Comparison of ENCODE assay signal across 12 cellular contexts in the genomic region with DNA sequence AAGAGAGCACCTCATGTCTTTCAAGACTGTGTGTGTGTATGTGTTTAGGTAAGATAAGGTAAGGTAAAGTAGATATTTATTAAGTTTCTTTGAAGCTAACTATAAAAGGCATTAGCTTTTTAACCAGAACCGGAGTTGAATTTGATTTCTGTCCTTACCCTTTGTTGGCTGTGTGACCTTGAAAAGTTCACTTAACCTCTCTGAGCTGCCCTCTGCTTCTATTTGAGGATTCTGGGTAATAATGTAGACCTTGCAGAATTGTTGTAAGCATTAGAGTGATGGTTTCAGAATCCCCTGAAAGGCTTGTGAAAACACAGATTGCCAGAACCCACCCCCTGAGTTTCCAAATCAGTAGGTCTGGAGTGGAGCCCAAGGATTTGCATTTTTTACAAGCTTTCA. TPM values are rescaled to one million over a fixed set of nuclear protein-coding genes. Genes with fewer than 3 reads are reported as not detected.
DNase-seq lines count a peak whose midpoint lies in the region; ATAC-seq and TF ChIP-seq lines count a peak whose summit lies in the region.
"Had no signal": no experiment of that assay in that cellular context is flagged by ENCODE, and none has a peak within 500 bp of the region (broad histone marks: within the 10 kb centered on the region; RNA-seq: fewer than 3 reads in every experiment).

No MANE protein-coding gene starts in this region.

- H3K9me3 ChIP-seq in muscle layer of colon (ENCODE audit: low read length), result no peaks in the 10 kb centered on the region
- H3K9me3 ChIP-seq: BE2C had no signal

- peaks cover 38% of the 10 kb centered on the region for H3K4me1 ChIP-seq in muscle layer of colon (ENCODE audit: insufficient read depth, low read length)
- H3K4me1 ChIP-seq: BE2C had no signal

- peaks cover 13% of the 10 kb centered on the region for H3K36me3 Mint-ChIP-seq in natural killer cell treated with Interleukin-12 subunit alpha and Interleukin-12 subunit beta and Interleukin-15 and Interleukin-18, amount 100 ng/mL, for 72 hours
- no peaks in the 10 kb centered on the region for H3K36me3 Mint-ChIP-seq in natural killer cell
- peaks cover 38% of the 10 kb centered on the region for H3K36me3 Mint-ChIP-seq in activated naive CD8-positive, alpha-beta T cell treated with anti-CD3 and anti-CD28 coated beads, Interleukin-2, amount 50 U/mL, for 24 hours (ENCODE audit: low read depth)

- H3K9ac ChIP-seq in muscle layer of colon (ENCODE audit: low read length), result no peak overlapping the region

- no peaks in the 10 kb centered on the region for H3K27me3 Mint-ChIP-seq in natural killer cell treated with Interleukin-12 subunit alpha and Interleukin-12 subunit beta and Interleukin-15 and Interleukin-18, amount 100 ng/mL, for 72 hours
- H3K27me3 Mint-ChIP-seq in natural killer cell (ENCODE audit: low read depth in 2 of 2), result no peaks in the 10 kb centered on the region
- H3K27me3 Mint-ChIP-seq in activated naive CD8-positive, alpha-beta T cell treated with anti-CD3 and anti-CD28 coated beads, Interleukin-2, amount 50 U/mL, for 24 hours, result no peaks in the 10 kb centered on the region

- DNase-seq in natural killer cell treated with Interleukin-12 subunit alpha and Interleukin-12 subunit beta and Interleukin-15 and Interleukin-18, amount 100 ng/mL, for 72 hours (ENCODE audit: low spot score), result no peak
- DNase-seq in natural killer cell, result no peak
- no peak for DNase-seq in activated naive CD8-positive, alpha-beta T cell treated with anti-CD3 and anti-CD28 coated beads, Interleukin-2, amount 50 U/mL, for 24 hours
- DNase-seq in NCI-H524 treated with DMSO at 0.1 percent for 48 hours (lab: John Stamatoyannopoulos, UW), result no peak
- no peak for DNase-seq in D341Med (ENCODE audit: low spot score)
- DNase-seq: activated gamma-delta T cell treated with Interleukin-2 at 50 U/mL for 16 hours, cerebellar nuclear complex, mesendoderm had no signal

- peak overlapping the region; percentile 68 for H3K4me3 Mint-ChIP-seq in natural killer cell treated with Interleukin-12 subunit alpha and Interleukin-12 subunit beta and Interleukin-15 and Interleukin-18, amount 100 ng/mL, for 72 hours
- H3K4me3 Mint-ChIP-seq in natural killer cell, result no peak overlapping the region
- no peak overlapping the region for H3K4me3 Mint-ChIP-seq in activated naive CD8-positive, alpha-beta T cell treated with anti-CD3 and anti-CD28 coated beads, Interleukin-2, amount 50 U/mL, for 24 hours

- intact Hi-C loops in natural killer cell (cut with micrococcal nuclease), result no loop called here

- no peaks in the 10 kb centered on the region for H3K27me3 ChIP-seq in muscle layer of colon (ENCODE audit: control insufficient read depth in 1 of 2, insufficient read depth in 2 of 2, low read length in 2 of 2)
- H3K27me3 ChIP-seq: BE2C had no signal

- H3K27ac Mint-ChIP-seq in natural killer cell treated with Interleukin-12 subunit alpha and Interleukin-12 subunit beta and Interleukin-15 and Interleukin-18, amount 100 ng/mL, for 72 hours, result peak overlapping the region; percentile 62 to 84
- H3K27ac Mint-ChIP-seq in natural killer cell, result no peak overlapping the region
- peak overlapping the region; percentile 64 for H3K27ac Mint-ChIP-seq in activated naive CD8-positive, alpha-beta T cell treated with anti-CD3 and anti-CD28 coated beads, Interleukin-2, amount 50 U/mL, for 24 hours

- no peaks in the 10 kb centered on the region for H3K9me3 Mint-ChIP-seq in natural killer cell treated with Interleukin-12 subunit alpha and Interleukin-12 subunit beta and Interleukin-15 and Interleukin-18, amount 100 ng/mL, for 72 hours
- H3K9me3 Mint-ChIP-seq in natural killer cell, result no peaks in the 10 kb centered on the region
- H3K9me3 Mint-ChIP-seq in activated naive CD8-positive, alpha-beta T cell treated with anti-CD3 and anti-CD28 coated beads, Interleukin-2, amount 50 U/mL, for 24 hours, result no peaks in the 10 kb centered on the region

- peak overlapping the region; percentile 45 for H3K27ac ChIP-seq in muscle layer of colon (ENCODE audit: low read depth, low read length)

- H3K36me3 ChIP-seq in muscle layer of colon (ENCODE audit: insufficient read depth, low read length), result peaks cover 27% of the 10 kb centered on the region
- H3K36me3 ChIP-seq: BE2C had no signal

- H3K4me1 Mint-ChIP-seq in natural killer cell treated with Interleukin-12 subunit alpha and Interleukin-12 subunit beta and Interleukin-15 and Interleukin-18, amount 100 ng/mL, for 72 hours (ENCODE audit: low read depth in 2 of 2), result peaks cover 45 to 53% of the 10 kb centered on the region in 2 donors
- H3K4me1 Mint-ChIP-seq in natural killer cell, result peaks cover 18 to 24% of the 10 kb centered on the region in 2 donors
- H3K4me1 Mint-ChIP-seq in activated naive CD8-positive, alpha-beta T cell treated with anti-CD3 and anti-CD28 coated beads, Interleukin-2, amount 50 U/mL, for 24 hours, result peaks cover 51% of the 10 kb centered on the region

- TF ChIP-seq CTCF in natural killer cell (IDR thresholded peaks at IDR 0.05), result no peak

- ATAC-seq in natural killer cell treated with Interleukin-12 subunit alpha and Interleukin-12 subunit beta and Interleukin-15 and Interleukin-18, amount 100 ng/mL, for 72 hours, result peak in 1 of 2 donors; percentile 1
- no peak for ATAC-seq in natural killer cell
- ATAC-seq in activated naive CD8-positive, alpha-beta T cell treated with anti-CD3 and anti-CD28 coated beads, Interleukin-2, amount 50 U/mL, for 24 hours, result no peak
- ATAC-seq in HG03196 (IDR thresholded peaks at IDR 0.05; ENCODE audit: unreplicated experiment), result no peak
- no peak for ATAC-seq in GM21515 (IDR thresholded peaks at IDR 0.05; ENCODE audit: unreplicated experiment)

- H3K4me3 ChIP-seq in muscle layer of colon (ENCODE audit: low read depth in 1 of 2, low read length in 2 of 2), result no peak overlapping the region

RNA-seq across cellular contexts. Expression of gene SACM1L, which starts 21.6 kb away (rescaled TPM):
- 10 to 100 TPM; 73.4 to 75.8 TPM for total RNA-seq in natural killer cell treated with Interleukin-12 subunit alpha and Interleukin-12 subunit beta and Interleukin-15 and Interleukin-18, amount 100 ng/mL, for 72 hours
- 100 to 1,000 TPM in 1 of 3 donors, 10 to 100 TPM in 2; 93.2 to 110 (median 93.9) TPM for total RNA-seq in natural killer cell

Comparison
In these comparisons a context has a peak if more than half of its experiments do, and no peak if none do; other contexts are left out.
1. H3K27ac Mint-ChIP-seq: peak in natural killer cell treated with Interleukin-12 subunit alpha and Interleukin-12 subunit beta and Interleukin-15 and Interleukin-18, amount 100 ng/mL, for 72 hours (2 of 2) and activated naive CD8-positive, alpha-beta T cell treated with anti-CD3 and anti-CD28 coated beads, Interleukin-2, amount 50 U/mL, for 24 hours (single experiment); none in natural killer cell (0 of 2).